32 cellular contexts compared by ENCODE assay signal in genomic region chr13:26660185-26660584, GRCh38.
"Had no signal": no experiment of that assay in that cellular context is flagged by ENCODE, and none has a peak within 500 bp of the region (broad histone marks: within the 10 kb centered on the region; RNA-seq: fewer than 3 reads in every experiment).

No MANE protein-coding gene starts in this region.

- H3K27me3 Mint-ChIP-seq: brain; dendritic cell treated with granulocyte-macrophage colony-stimulating factor and Interleukin-4, amounts not matched to agents 40 ng/mL and 50 ng/mL, for 4 days; type B pancreatic cell had no signal

- H3K36me3 Mint-ChIP-seq: activated naive CD8-positive, alpha-beta T cell treated with anti-CD3 and anti-CD28 coated beads, Interleukin-2, amount 10 ng/mL, durations not matched to agents 7 days and 5 days; brain; type B pancreatic cell had no signal

- H3K9me3 Mint-ChIP-seq: activated naive CD4-positive, alpha-beta T cell treated with anti-CD3 and anti-CD28 coated beads for 36 hours; activated naive CD8-positive, alpha-beta T cell treated with anti-CD3 and anti-CD28 coated beads, Interleukin-2, amount 10 ng/mL, durations not matched to agents 7 days and 5 days; activated T-helper 1 cell treated with anti-CD3 and anti-CD28 coated beads, Interleukin-12 subunit alpha, Interleukin-12 subunit beta, Interleukin-2, Interleukin-4 antibody, amounts not matched to agents 30 ng/mL and 10 ng/mL and 1 ng/mL, durations not matched to agents 14 hours and 24 hours and 36 hours; brain; dendritic cell treated with granulocyte-macrophage colony-stimulating factor and Interleukin-4, amounts not matched to agents 40 ng/mL and 50 ng/mL, for 4 days; endodermal cell; nephron; stimulated activated naive CD8-positive, alpha-beta T cell treated with anti-CD3 and anti-CD28 coated beads, Interleukin-15, Interleukin-2, amounts not matched to agents 100 ng/mL and 50 ng/mL, for 24 hours; T-helper 2 cell treated with Interferon-gamma antibody and Interleukin-4, amounts not matched to agents 5 μg/mL and 100 μg/mL, for 36 hours; type B pancreatic cell had no signal

- H3K9me3 ChIP-seq: ascending aorta, heart right ventricle, left lung, lower lobe of right lung, ovary, prostate gland, uterus had no signal

- H3K4me3 ChIP-seq: ascending aorta, cardiac muscle cell, heart right ventricle, left lung, lower lobe of right lung, ovary, prostate gland, skin epidermis, uterus had no signal

- H3K4me1 ChIP-seq: ascending aorta, left lung, lower lobe of right lung, prostate gland, uterus had no signal

- DNase-seq: activated CD4-positive, alpha-beta T cell treated with anti-CD3 and anti-CD28 coated beads for 48 hours; activated CD4-positive, alpha-beta T cell treated with anti-CD3 and anti-CD28 coated beads, Interleukin-2, amount 50 U/mL, for 48 hours; activated CD8-positive, alpha-beta memory T cell treated with anti-CD3 and anti-CD28 coated beads, Interleukin-2, amount 50 U/mL, for 4 hours; activated effector memory CD4-positive, alpha-beta T cell treated with anti-CD3 and anti-CD28 coated beads, Interleukin-2, amount 50 U/mL, for 16 hours; activated naive CD4-positive, alpha-beta T cell treated with anti-CD3 and anti-CD28 coated beads for 36 hours; activated naive CD8-positive, alpha-beta T cell treated with anti-CD3 and anti-CD28 coated beads, Interleukin-2, amount 10 ng/mL, durations not matched to agents 7 days and 5 days; activated T-cell treated with anti-CD3 and anti-CD28 coated beads, Interleukin-2, amount 50 U/mL, for 1 hour; endodermal cell; foreskin keratinocyte; heart right ventricle; lower lobe of right lung; ovary; retina; stimulated activated CD4-positive, alpha-beta T cell treated with anti-CD3 and anti-CD28 coated beads, Interleukin-12 subunit alpha, Interleukin-12 subunit beta, amount 100 ng/mL, for 4 hours; stimulated activated CD4-positive, alpha-beta T cell treated with anti-CD3 and anti-CD28 coated beads, Interleukin-4, amount 100 ng/mL, for 1 hour; T-helper 1 cell; uterus had no signal

- H3K4me3 Mint-ChIP-seq: activated naive CD4-positive, alpha-beta T cell treated with anti-CD3 and anti-CD28 coated beads for 36 hours; activated naive CD8-positive, alpha-beta T cell treated with anti-CD3 and anti-CD28 coated beads, Interleukin-2, amount 10 ng/mL, durations not matched to agents 7 days and 5 days; activated T-helper 1 cell treated with anti-CD3 and anti-CD28 coated beads, Interleukin-12 subunit alpha, Interleukin-12 subunit beta, Interleukin-2, Interleukin-4 antibody, amounts not matched to agents 30 ng/mL and 10 ng/mL and 1 ng/mL, durations not matched to agents 14 hours and 24 hours and 36 hours; brain; dendritic cell treated with granulocyte-macrophage colony-stimulating factor and Interleukin-4, amounts not matched to agents 40 ng/mL and 50 ng/mL, for 4 days; endodermal cell; nephron; stimulated activated naive CD8-positive, alpha-beta T cell treated with anti-CD3 and anti-CD28 coated beads, Interleukin-15, Interleukin-2, amounts not matched to agents 100 ng/mL and 50 ng/mL, for 24 hours; T-helper 2 cell treated with Interferon-gamma antibody and Interleukin-4, amounts not matched to agents 5 μg/mL and 100 μg/mL, for 36 hours; type B pancreatic cell had no signal

- ATAC-seq: activated CD4-positive, CD25-positive, alpha-beta regulatory T cell treated with anti-CD3 and anti-CD28 coated beads, Interleukin-2, amount 50 U/mL, for 24 hours; esophagus mucosa; foreskin keratinocyte; left lung; sciatic nerve had no signal

- H3K36me3 ChIP-seq: ascending aorta, cardiac muscle cell, heart right ventricle, left lung, lower lobe of right lung, ovary, prostate gland, uterus had no signal

- H3K4me1 Mint-ChIP-seq: activated naive CD8-positive, alpha-beta T cell treated with anti-CD3 and anti-CD28 coated beads, Interleukin-2, amount 10 ng/mL, durations not matched to agents 7 days and 5 days had no signal

- H3K27ac ChIP-seq: ascending aorta, cardiac muscle cell, foreskin keratinocyte, heart right ventricle, left lung, lower lobe of right lung, ovary, prostate gland, skin epidermis, uterus had no signal

- H3K27ac Mint-ChIP-seq: activated naive CD4-positive, alpha-beta T cell treated with anti-CD3 and anti-CD28 coated beads for 36 hours; activated naive CD8-positive, alpha-beta T cell treated with anti-CD3 and anti-CD28 coated beads, Interleukin-2, amount 10 ng/mL, durations not matched to agents 7 days and 5 days; activated T-helper 1 cell treated with anti-CD3 and anti-CD28 coated beads, Interleukin-12 subunit alpha, Interleukin-12 subunit beta, Interleukin-2, Interleukin-4 antibody, amounts not matched to agents 30 ng/mL and 10 ng/mL and 1 ng/mL, durations not matched to agents 14 hours and 24 hours and 36 hours; brain; dendritic cell treated with granulocyte-macrophage colony-stimulating factor and Interleukin-4, amounts not matched to agents 40 ng/mL and 50 ng/mL, for 4 days; endodermal cell; nephron; stimulated activated naive CD8-positive, alpha-beta T cell treated with anti-CD3 and anti-CD28 coated beads, Interleukin-15, Interleukin-2, amounts not matched to agents 100 ng/mL and 50 ng/mL, for 24 hours; T-helper 2 cell treated with Interferon-gamma antibody and Interleukin-4, amounts not matched to agents 5 μg/mL and 100 μg/mL, for 36 hours; type B pancreatic cell had no signal
